In the genomic region with DNA sequence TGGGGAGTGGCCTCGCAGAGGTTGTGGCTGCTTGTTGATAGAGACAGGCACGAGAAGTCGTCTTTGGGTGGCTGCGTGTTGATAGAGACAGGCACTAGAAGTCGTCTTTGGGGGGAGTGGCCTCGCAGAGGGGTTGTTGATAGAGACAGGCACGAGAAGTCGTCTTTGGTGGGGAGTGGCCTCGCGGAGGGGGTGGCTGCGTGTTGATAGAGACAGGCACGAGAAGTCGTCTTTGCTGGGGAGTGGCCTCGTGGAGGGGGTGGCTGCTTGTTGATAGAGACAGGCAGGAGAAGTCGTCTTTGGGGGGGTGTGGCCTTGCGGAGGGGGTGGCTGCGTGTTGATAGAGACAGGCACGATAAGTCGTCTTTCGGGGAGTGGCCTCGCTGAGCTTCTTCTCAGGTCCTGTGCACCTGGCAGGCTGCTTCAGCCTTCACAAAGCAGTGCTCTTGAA, we compare ENCODE assay signal across 10 cellular contexts.
DNase-seq lines count a peak whose midpoint lies in the region; ATAC-seq and TF ChIP-seq lines count a peak whose summit lies in the region.
"Had no signal": no experiment of that assay in that cellular context is flagged by ENCODE, and none has a peak within 500 bp of the region (broad histone marks: within the 10 kb centered on the region; RNA-seq: fewer than 3 reads in every experiment).

No MANE protein-coding gene starts in this region.

- POLR2A ChIA-PET in GM10248 (lab: Yijun Ruan, JAX), result no interaction called here

- H3K9me3 ChIP-seq in GM23248 (ENCODE audit: low read depth) (no peaks in the 10 kb centered on the region), T-helper 17 cell (ENCODE audit: control insufficient read depth, low read length, poor library complexity, severe bottlenecking) (no peaks in the 10 kb centered on the region), sigmoid colon (no peaks in the 10 kb centered on the region)

- no peak for TF ChIP-seq EP300 in sigmoid colon (IDR thresholded peaks at IDR 0.05)

- H3K79me2 ChIP-seq in GM23248 (ENCODE audit: insufficient read depth), result no peaks in the 10 kb centered on the region

- peak overlapping the region; percentile 61 for H3K9ac ChIP-seq in GM23248

- peaks cover 29% of the 10 kb centered on the region for H3K4me1 Mint-ChIP-seq in T-helper 17 cell

- no peaks in the 10 kb centered on the region for H3K27me3 ChIP-seq in GM23248 (replicated peaks; ENCODE audit: insufficient read depth)
- H3K27me3 ChIP-seq in sigmoid colon, result no peaks in the 10 kb centered on the region

- H3K36me3 ChIP-seq in GM23248 (ENCODE audit: low read depth) (no peaks in the 10 kb centered on the region), sigmoid colon (no peaks in the 10 kb centered on the region)

- TF ChIP-seq POLR2A in sigmoid colon (IDR thresholded peaks at IDR 0.05), result no peak

- peaks cover 2% of the 10 kb centered on the region for H3K36me3 Mint-ChIP-seq in T-helper 17 cell (ENCODE audit: low read depth)

- H3K4me3 Mint-ChIP-seq in T-helper 17 cell, result peak overlapping the region; percentile 83
- H3K4me3 Mint-ChIP-seq: dendritic cell treated with granulocyte-macrophage colony-stimulating factor and Interleukin-4, amounts not matched to agents 40 ng/mL and 50 ng/mL, for 4 days had no signal

- H3K27ac Mint-ChIP-seq in T-helper 17 cell, result peak overlapping the region; percentile 22
- H3K27ac Mint-ChIP-seq: dendritic cell treated with granulocyte-macrophage colony-stimulating factor and Interleukin-4, amounts not matched to agents 40 ng/mL and 50 ng/mL, for 4 days had no signal

- H3K4me3 ChIP-seq in GM23248 (peak overlapping the region; percentile 69), fibroblast of villous mesenchyme (ENCODE audit: low read depth, low read length) (peak overlapping the region; percentile 65), sigmoid colon (peak overlapping the region; percentile 13 to 49 (median 36))

- peak overlapping the region; percentile 43 for H3K4me2 ChIP-seq in GM23248 (ENCODE audit: unreplicated experiment)

- peak; percentile 45 for ATAC-seq in T-helper 17 cell

- in situ Hi-C loops in GM23248 (cut with MboI), result no loop called here

- no peaks in the 10 kb centered on the region for H4K20me1 ChIP-seq in GM23248 (ENCODE audit: insufficient read depth)

- no peaks in the 10 kb centered on the region for H3K27me3 Mint-ChIP-seq in T-helper 17 cell
- H3K27me3 Mint-ChIP-seq: dendritic cell treated with granulocyte-macrophage colony-stimulating factor and Interleukin-4, amounts not matched to agents 40 ng/mL and 50 ng/mL, for 4 days had no signal

- H3K9me2 ChIP-seq in GM23248 (ENCODE audit: insufficient read depth), result no peaks in the 10 kb centered on the region

- WGBS in GM23248 (ENCODE audit: low coverage in 1 of 2, low lambda C conversion rate in 2 of 2, missing lambda C conversion rate in 2 of 2), 2 experiments, result 37 to 80% methylated on average over 3 to 18 of the region's 21 CpGs
- 12 to 20% methylated on average over 21 of the region's 21 CpGs for WGBS in sigmoid colon, 2 donors

- H2AFZ ChIP-seq in GM23248, result peak overlapping the region; percentile 64

- peak; percentile 29 for DNase-seq in GM23248
- peak in 1 of 3 donors; percentile 16 for DNase-seq in T-helper 17 cell
- peak; percentile 44 for DNase-seq in fibroblast of villous mesenchyme (ENCODE audit: low read depth)
- DNase-seq in sigmoid colon, result no peak
- DNase-seq in SW 1271 (lab: John Stamatoyannopoulos, UW), result no peak
- DNase-seq in CD1c-positive myeloid dendritic cell (ENCODE audit: extremely low spot score), result no peak
- no peak for DNase-seq in GM10248 (ENCODE audit: extremely low spot score)
- no peak for DNase-seq in substantia nigra (lab: John Stamatoyannopoulos, UW)
- DNase-seq: NCI-H2029 had no signal

- intact Hi-C loops in sigmoid colon (cut with DNase I), result no loop called here

- no peak for TF ChIP-seq CTCF in fibroblast of villous mesenchyme (IDR thresholded peaks at IDR 0.05; ENCODE audit: insufficient read depth, low read depth, low read length)
- no peak for TF ChIP-seq CTCF in sigmoid colon (IDR thresholded peaks at IDR 0.05)
- no peak for TF ChIP-seq CTCF in GM10248 (IDR thresholded peaks at IDR 0.05; ENCODE audit: control extremely low read depth, extremely low read depth, low read depth, missing control alignments)

- H3K27ac ChIP-seq in GM23248 (no peak overlapping the region), sigmoid colon (no peak overlapping the region), substantia nigra (ENCODE audit: low read depth, low read length, poor library complexity, severe bottlenecking) (no peak overlapping the region)

- H3F3A ChIP-seq in GM23248 (ENCODE audit: insufficient read depth), result no peaks in the 10 kb centered on the region

- H3K4me1 ChIP-seq in GM23248 (ENCODE audit: insufficient read depth), result peaks cover 11% of the 10 kb centered on the region
- H3K4me1 ChIP-seq in sigmoid colon, result peaks cover 0 to 19% (median 12%) of the 10 kb centered on the region in 4 donors

- CTCF ChIA-PET in GM10248 (lab: Yijun Ruan, JAX), result no interaction called here

Comparison
In these comparisons a context has a peak if more than half of its experiments do, and no peak if none do; other contexts are left out.
1. DNase-seq: peak in GM23248 (single experiment) and fibroblast of villous mesenchyme (single experiment); none in sigmoid colon (single experiment), SW 1271 (0 of 2), CD1c-positive myeloid dendritic cell (single experiment), GM10248 (single experiment) and substantia nigra (0 of 49).
2. Peak in every context shown above with its lines, with median percentiles within 50 percentile points of each other: H3K4me3 ChIP-seq.